Comparison of ENCODE assay signal across 8 cellular contexts in genomic region chr9:112443200-112443599, GRCh38. TPM values are rescaled to one million over a fixed set of nuclear protein-coding genes. Genes with fewer than 3 reads are reported as not detected.
DNase-seq lines count a peak whose midpoint lies in the region; ATAC-seq and TF ChIP-seq lines count a peak whose summit lies in the region.

No MANE protein-coding gene starts in this region.

- no peak overlapping the region for H3K4me3 ChIP-seq in LNCaP clone FGC (ENCODE audit: low read depth, low read length)

- no peak for ATAC-seq in HG03571 (IDR thresholded peaks at IDR 0.05; ENCODE audit: unreplicated experiment)
- no peak for ATAC-seq in HG02571 (IDR thresholded peaks at IDR 0.05; ENCODE audit: unreplicated experiment)

- DNase-seq in DMS 273 (lab: John Stamatoyannopoulos, UW; ENCODE audit: unreplicated experiment) (peak; percentile 16), DMS 273 treated with DMSO at 0.1 percent for 48 hours (lab: John Stamatoyannopoulos, UW) (no peak), LNCaP clone FGC (ENCODE audit: low read depth) (no peak), amniotic epithelial cell (ENCODE audit: low read depth) (peak; percentile 13), lung microvascular endothelial cell (ENCODE audit: low read depth in 2 of 2) (peak; percentile 22 to 55), retina (no peak)

- TF ChIP-seq CTCF in LNCaP clone FGC (IDR thresholded peaks at IDR 0.05; ENCODE audit: control insufficient read depth, extremely low read depth, insufficient read depth), result peak; percentile 44

RNA-seq across cellular contexts. Expression of gene KIAA1958, which starts 43.4 kb away (rescaled TPM):
- total RNA-seq in lung microvascular endothelial cell, result 0.65 and 1.6 TPM in 2 replicates

Comparison
In these comparisons a context has a peak if more than half of its experiments do, and no peak if none do; other contexts are left out.
1. DNase-seq: peak in DMS 273 (single experiment), amniotic epithelial cell (single experiment) and lung microvascular endothelial cell (2 of 2); none in DMS 273 treated with DMSO at 0.1 percent for 48 hours (single experiment), LNCaP clone FGC (single experiment) and retina (single experiment).